ENCODE assay signal across 8 cellular contexts in the genomic region with DNA sequence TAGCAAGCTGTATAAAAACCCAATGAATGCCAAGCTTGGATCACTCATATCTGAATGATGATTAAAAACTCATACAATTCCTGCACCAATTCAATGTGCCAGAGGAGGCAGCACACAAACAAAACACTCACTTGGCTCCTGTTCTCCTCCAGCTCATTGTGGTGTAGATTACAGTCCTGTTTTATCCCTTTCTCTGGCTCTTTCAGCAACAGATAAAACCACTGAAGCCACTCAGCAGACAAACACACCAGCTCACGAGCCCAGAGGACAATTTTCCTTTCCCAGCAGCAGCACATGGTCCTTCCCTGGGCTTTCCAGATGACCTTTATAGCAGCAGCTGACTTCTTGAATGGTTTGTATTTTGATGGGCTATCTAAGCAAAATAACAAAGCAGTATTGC.
A peak's percentile ranks its signal among the peaks of the same experiment; 100 is the strongest.
DNase-seq lines count a peak whose midpoint lies in the region; ATAC-seq and TF ChIP-seq lines count a peak whose summit lies in the region.

No MANE protein-coding gene starts in this region.

- DNase-seq in natural killer cell (no peak), RWPE2 (ENCODE audit: low spot score) (no peak), left cardiac atrium (no peak), aorta (no peak)
- DNase-seq in natural killer cell treated with Interleukin-12 subunit alpha and Interleukin-12 subunit beta and Interleukin-15 and Interleukin-18, amount 100 ng/mL, for 72 hours (ENCODE audit: low spot score) = no peak
- DNase-seq in stimulated activated CD4-positive, alpha-beta T cell treated with anti-CD3 and anti-CD28 coated beads, Interleukin-2, amount 100 ng/mL, for 24 hours = no peak
- DNase-seq in effector CD8-positive, alpha-beta T cell (lab: John Stamatoyannopoulos, UW) = no peak

- no peaks in the 10 kb centered on the region for H3K4me1 Mint-ChIP-seq in natural killer cell
- H3K4me1 Mint-ChIP-seq in natural killer cell treated with Interleukin-12 subunit alpha and Interleukin-12 subunit beta and Interleukin-15 and Interleukin-18, amount 100 ng/mL, for 72 hours (ENCODE audit: low read depth in 2 of 2) = no peaks in the 10 kb centered on the region

- H3K36me3 ChIP-seq in RWPE2 (ENCODE audit: low read depth) (no peaks in the 10 kb centered on the region), aorta (ENCODE audit: control insufficient read depth in 1 of 2, insufficient read depth in 2 of 2, low read length in 1 of 2) (no peaks in the 10 kb centered on the region)

- H3K9me3 ChIP-seq in RWPE2 (ENCODE audit: severe bottlenecking) = no peaks in the 10 kb centered on the region
- no peaks in the 10 kb centered on the region for H3K9me3 ChIP-seq in aorta (ENCODE audit: control insufficient read depth, low read length)

- no peak overlapping the region for H3K27ac ChIP-seq in RWPE2 (ENCODE audit: poor library complexity, severe bottlenecking)
- H3K27ac ChIP-seq in aorta (ENCODE audit: low read depth in 1 of 2, low read length in 2 of 2) = no peak overlapping the region

- 8 to 19% methylated on average over 1 of the region's 1 CpG for WGBS in aorta, 2 donors

- H3K27me3 Mint-ChIP-seq in natural killer cell (ENCODE audit: low read depth in 2 of 2) = peaks cover 35 to 49% of the 10 kb centered on the region in 2 donors
- peaks cover 21 to 56% of the 10 kb centered on the region in 2 donors for H3K27me3 Mint-ChIP-seq in natural killer cell treated with Interleukin-12 subunit alpha and Interleukin-12 subunit beta and Interleukin-15 and Interleukin-18, amount 100 ng/mL, for 72 hours

- TF ChIP-seq CTCF in natural killer cell (IDR thresholded peaks at IDR 0.05) = peak; percentile 53
- peak; percentile 23 for TF ChIP-seq CTCF in RWPE2 (IDR thresholded peaks at IDR 0.05; ENCODE audit: poor library complexity, severe bottlenecking)

- H3K4me1 ChIP-seq in RWPE2 (ENCODE audit: insufficient read depth, poor library complexity, severe bottlenecking) (no peaks in the 10 kb centered on the region), aorta (ENCODE audit: control insufficient read depth in 1 of 2, insufficient read depth in 2 of 2, low read length in 2 of 2) (no peaks in the 10 kb centered on the region)

- intact Hi-C loops in natural killer cell (cut with micrococcal nuclease) (no loop called here), left cardiac atrium (cut with DNase I) (no loop called here), aorta (cut with DNase I) (no loop called here)

- H3K36me3 Mint-ChIP-seq in natural killer cell = no peaks in the 10 kb centered on the region
- no peaks in the 10 kb centered on the region for H3K36me3 Mint-ChIP-seq in natural killer cell treated with Interleukin-12 subunit alpha and Interleukin-12 subunit beta and Interleukin-15 and Interleukin-18, amount 100 ng/mL, for 72 hours

- no peaks in the 10 kb centered on the region for H3K9me3 Mint-ChIP-seq in natural killer cell
- H3K9me3 Mint-ChIP-seq in natural killer cell treated with Interleukin-12 subunit alpha and Interleukin-12 subunit beta and Interleukin-15 and Interleukin-18, amount 100 ng/mL, for 72 hours = no peaks in the 10 kb centered on the region

- H3K4me3 Mint-ChIP-seq in natural killer cell = no peak overlapping the region
- H3K4me3 Mint-ChIP-seq in natural killer cell treated with Interleukin-12 subunit alpha and Interleukin-12 subunit beta and Interleukin-15 and Interleukin-18, amount 100 ng/mL, for 72 hours = no peak overlapping the region

- ATAC-seq in natural killer cell (peak in 1 of 3 donors; percentile 44), RWPE2 (ENCODE audit: low read depth) (no peak), left cardiac atrium (peak; percentile 19 to 51), aorta (ENCODE audit: low FRiP score) (peak; percentile 48), HG03432 (IDR thresholded peaks at IDR 0.05; ENCODE audit: unreplicated experiment) (no peak)
- no peak for ATAC-seq in natural killer cell treated with Interleukin-12 subunit alpha and Interleukin-12 subunit beta and Interleukin-15 and Interleukin-18, amount 100 ng/mL, for 72 hours

- H3K27me3 ChIP-seq in RWPE2 (ENCODE audit: insufficient read depth, poor library complexity, severe bottlenecking) = no peaks in the 10 kb centered on the region
- H3K27me3 ChIP-seq in aorta (ENCODE audit: control insufficient read depth in 1 of 2, insufficient read depth in 2 of 2, low read length in 1 of 2) = no peaks in the 10 kb centered on the region

- no peak overlapping the region for H3K4me3 ChIP-seq in RWPE2 (ENCODE audit: severe bottlenecking)
- no peak overlapping the region for H3K4me3 ChIP-seq in aorta (ENCODE audit: low read length in 2 of 2)

- H3K27ac Mint-ChIP-seq in natural killer cell = no peak overlapping the region
- H3K27ac Mint-ChIP-seq in natural killer cell treated with Interleukin-12 subunit alpha and Interleukin-12 subunit beta and Interleukin-15 and Interleukin-18, amount 100 ng/mL, for 72 hours = no peak overlapping the region

Comparison
In these comparisons a context has a peak if more than half of its experiments do, and no peak if none do; other contexts are left out.
1. ATAC-seq: peak in left cardiac atrium (2 of 2) and aorta (single experiment); none in natural killer cell treated with Interleukin-12 subunit alpha and Interleukin-12 subunit beta and Interleukin-15 and Interleukin-18, amount 100 ng/mL, for 72 hours (0 of 2), RWPE2 (single experiment) and HG03432 (single experiment).